8 cellular contexts compared by ENCODE assay signal in the genomic region with DNA sequence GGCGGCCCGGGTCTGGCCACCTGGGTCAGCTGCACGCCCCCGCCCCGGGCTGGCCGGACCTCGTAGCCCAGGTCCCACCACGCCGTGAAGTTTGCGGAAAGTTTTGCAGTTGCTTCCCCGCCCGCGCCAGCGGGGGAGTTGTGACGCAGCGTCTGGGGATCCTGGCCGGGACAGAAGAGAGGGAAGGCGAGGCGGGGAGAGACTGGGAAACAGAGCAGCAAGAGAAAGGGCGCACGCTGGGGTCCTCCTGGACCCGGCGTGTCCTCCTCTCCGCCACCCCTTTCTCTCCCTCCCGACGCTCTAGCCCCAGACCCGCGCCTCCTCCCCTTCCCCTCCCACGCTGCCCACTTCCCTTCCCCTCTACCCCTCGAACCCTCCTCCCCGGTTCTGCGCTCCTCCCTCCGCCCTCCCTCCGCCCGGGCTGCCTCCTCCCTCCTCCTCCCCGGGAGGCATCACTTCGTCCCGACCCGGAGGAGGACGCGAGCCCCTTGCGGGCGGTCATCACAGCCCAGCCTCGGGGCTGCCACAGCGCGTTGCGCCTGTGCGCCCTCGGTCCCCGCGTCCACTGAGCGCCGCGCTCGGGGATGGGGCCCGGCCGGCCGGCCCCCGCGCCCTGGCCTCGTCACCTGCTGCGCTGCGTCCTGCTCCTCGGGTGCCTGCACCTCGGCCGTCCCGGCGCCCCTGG. TPM values are rescaled to one million over a fixed set of nuclear protein-coding genes. Genes with fewer than 3 reads are reported as not detected.
A peak's percentile ranks its signal among the peaks of the same experiment; 100 is the strongest.
DNase-seq lines count a peak whose midpoint lies in the region; ATAC-seq and TF ChIP-seq lines count a peak whose summit lies in the region.

A gene with protein sequence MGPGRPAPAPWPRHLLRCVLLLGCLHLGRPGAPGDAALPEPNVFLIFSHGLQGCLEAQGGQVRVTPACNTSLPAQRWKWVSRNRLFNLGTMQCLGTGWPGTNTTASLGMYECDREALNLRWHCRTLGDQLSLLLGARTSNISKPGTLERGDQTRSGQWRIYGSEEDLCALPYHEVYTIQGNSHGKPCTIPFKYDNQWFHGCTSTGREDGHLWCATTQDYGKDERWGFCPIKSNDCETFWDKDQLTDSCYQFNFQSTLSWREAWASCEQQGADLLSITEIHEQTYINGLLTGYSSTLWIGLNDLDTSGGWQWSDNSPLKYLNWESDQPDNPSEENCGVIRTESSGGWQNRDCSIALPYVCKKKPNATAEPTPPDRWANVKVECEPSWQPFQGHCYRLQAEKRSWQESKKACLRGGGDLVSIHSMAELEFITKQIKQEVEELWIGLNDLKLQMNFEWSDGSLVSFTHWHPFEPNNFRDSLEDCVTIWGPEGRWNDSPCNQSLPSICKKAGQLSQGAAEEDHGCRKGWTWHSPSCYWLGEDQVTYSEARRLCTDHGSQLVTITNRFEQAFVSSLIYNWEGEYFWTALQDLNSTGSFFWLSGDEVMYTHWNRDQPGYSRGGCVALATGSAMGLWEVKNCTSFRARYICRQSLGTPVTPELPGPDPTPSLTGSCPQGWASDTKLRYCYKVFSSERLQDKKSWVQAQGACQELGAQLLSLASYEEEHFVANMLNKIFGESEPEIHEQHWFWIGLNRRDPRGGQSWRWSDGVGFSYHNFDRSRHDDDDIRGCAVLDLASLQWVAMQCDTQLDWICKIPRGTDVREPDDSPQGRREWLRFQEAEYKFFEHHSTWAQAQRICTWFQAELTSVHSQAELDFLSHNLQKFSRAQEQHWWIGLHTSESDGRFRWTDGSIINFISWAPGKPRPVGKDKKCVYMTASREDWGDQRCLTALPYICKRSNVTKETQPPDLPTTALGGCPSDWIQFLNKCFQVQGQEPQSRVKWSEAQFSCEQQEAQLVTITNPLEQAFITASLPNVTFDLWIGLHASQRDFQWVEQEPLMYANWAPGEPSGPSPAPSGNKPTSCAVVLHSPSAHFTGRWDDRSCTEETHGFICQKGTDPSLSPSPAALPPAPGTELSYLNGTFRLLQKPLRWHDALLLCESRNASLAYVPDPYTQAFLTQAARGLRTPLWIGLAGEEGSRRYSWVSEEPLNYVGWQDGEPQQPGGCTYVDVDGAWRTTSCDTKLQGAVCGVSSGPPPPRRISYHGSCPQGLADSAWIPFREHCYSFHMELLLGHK (N-terminal part only) (plus strand): TSS at position 452 of the 685 bp plus-strand sequence. CDS start 133 bp downstream, at position 585.

- POLR2A ChIA-PET in activated CD4-positive, alpha-beta T cell treated with anti-CD3 and anti-CD28 coated beads for 36 hours (lab: Charles Lee): no interaction called here

- H3K9me3 Mint-ChIP-seq in activated CD4-positive, alpha-beta T cell treated with anti-CD3 and anti-CD28 coated beads for 36 hours (ENCODE audit: low read depth): no peaks in the 10 kb centered on the region
- no peaks in the 10 kb centered on the region for H3K9me3 Mint-ChIP-seq in progenitor cell of endocrine pancreas (ENCODE audit: low read depth)

- H2AFZ ChIP-seq in OCI-LY1 (ENCODE audit: low read length): no peak within 1 kb of the TSS

- H3K79me2 ChIP-seq in OCI-LY1 (ENCODE audit: insufficient read depth, low read length): no peaks in the 10 kb centered on the region

- no peak within 1 kb of the TSS for H3K9ac ChIP-seq in OCI-LY1 (ENCODE audit: low read length)

- H3K36me3 ChIP-seq in OCI-LY1 (ENCODE audit: insufficient read depth, low read length): no peaks in the 10 kb centered on the region; the same call in 1 of the 2 replicates

- peak within 1 kb of the TSS; percentile 23; the same call in 1 of the 2 replicates for H3K4me2 ChIP-seq in OCI-LY1 (ENCODE audit: low read length)

- H3K27me3 ChIP-seq in OCI-LY1 (ENCODE audit: insufficient read depth, low read length): no peaks in the 10 kb centered on the region; the same call in 1 of the 2 replicates

- H3K4me1 ChIP-seq in OCI-LY1 (ENCODE audit: insufficient read depth, low read length, severe bottlenecking): no peaks in the 10 kb centered on the region

- peak within 1 kb of the TSS; percentile 87 for H3K27ac Mint-ChIP-seq in activated CD4-positive, alpha-beta T cell treated with anti-CD3 and anti-CD28 coated beads for 36 hours
- H3K27ac Mint-ChIP-seq in progenitor cell of endocrine pancreas: peak within 1 kb of the TSS; percentile 38

- 0 to 1% (median 1%) methylated on average over 46 to 68 of the region's 68 CpGs for WGBS in adipose tissue, 3 donors

- H3K4me3 ChIP-seq in OCI-LY1 (ENCODE audit: low read depth, low read length, poor library complexity, severe bottlenecking): no peak within 1 kb of the TSS

- peak within 1 kb of the TSS; percentile 80 for H3K4me3 Mint-ChIP-seq in activated CD4-positive, alpha-beta T cell treated with anti-CD3 and anti-CD28 coated beads for 36 hours
- H3K4me3 Mint-ChIP-seq in progenitor cell of endocrine pancreas (ENCODE audit: low read depth): peak within 1 kb of the TSS; percentile 72

- H3K27ac ChIP-seq in OCI-LY1 (ENCODE audit: low read depth, low read length, poor library complexity, severe bottlenecking): no peak within 1 kb of the TSS
- peak within 1 kb of the TSS; percentile 72 for H3K27ac ChIP-seq in adipose tissue (ENCODE audit: low read depth, low read length)

- peaks cover 17% of the 10 kb centered on the region for H3K27me3 Mint-ChIP-seq in activated CD4-positive, alpha-beta T cell treated with anti-CD3 and anti-CD28 coated beads for 36 hours
- peaks cover 51% of the 10 kb centered on the region for H3K27me3 Mint-ChIP-seq in progenitor cell of endocrine pancreas

- H3K36me3 Mint-ChIP-seq in activated CD4-positive, alpha-beta T cell treated with anti-CD3 and anti-CD28 coated beads for 36 hours (ENCODE audit: low read depth): no peaks in the 10 kb centered on the region
- peaks cover 5% of the 10 kb centered on the region for H3K36me3 Mint-ChIP-seq in progenitor cell of endocrine pancreas (ENCODE audit: insufficient read depth)

- no peaks in the 10 kb centered on the region for H3K9me3 ChIP-seq in OCI-LY1 (ENCODE audit: low read length)

- H3K9me2 ChIP-seq in OCI-LY1 (ENCODE audit: low read depth, low read length): no peaks in the 10 kb centered on the region

- TF ChIP-seq CTCF in OCI-LY1 (IDR thresholded peaks at IDR 0.05; ENCODE audit: low read length): no peak
- TF ChIP-seq CTCF in progenitor cell of endocrine pancreas (IDR thresholded peaks at IDR 0.05; ENCODE audit: unreplicated experiment): peak; percentile 19

- CTCF ChIA-PET in activated CD4-positive, alpha-beta T cell treated with anti-CD3 and anti-CD28 coated beads for 36 hours (lab: Charles Lee): no interaction called here

- peak; percentile 64 for ATAC-seq in activated CD4-positive, alpha-beta T cell treated with anti-CD3 and anti-CD28 coated beads for 36 hours
- peak; percentile 75 for ATAC-seq in left ventricle myocardium superior
- ATAC-seq in GM18907 (IDR thresholded peaks at IDR 0.05; ENCODE audit: unreplicated experiment): no peak
- ATAC-seq in HG03342 (IDR thresholded peaks at IDR 0.05; ENCODE audit: unreplicated experiment): no peak

- H3K4me1 Mint-ChIP-seq in activated CD4-positive, alpha-beta T cell treated with anti-CD3 and anti-CD28 coated beads for 36 hours: peaks cover 26% of the 10 kb centered on the region
- H3K4me1 Mint-ChIP-seq in progenitor cell of endocrine pancreas (ENCODE audit: low read depth): peaks cover 5% of the 10 kb centered on the region

- no peaks in the 10 kb centered on the region for H3F3A ChIP-seq in OCI-LY1 (ENCODE audit: insufficient read depth, low read length)

- intact Hi-C loops in activated CD4-positive, alpha-beta T cell treated with anti-CD3 and anti-CD28 coated beads for 36 hours (cut with DNase I, micrococcal nuclease): no loop called here
- intact Hi-C loops in left ventricle myocardium superior (cut with micrococcal nuclease): no loop called here

- H4K20me1 ChIP-seq in OCI-LY1 (ENCODE audit: insufficient read depth, low read length): no peaks in the 10 kb centered on the region

- DNase-seq in activated CD4-positive, alpha-beta T cell treated with anti-CD3 and anti-CD28 coated beads for 36 hours: peak; percentile 71
- no peak for DNase-seq in activated CD4-positive, alpha-beta T cell treated with anti-CD3 and anti-CD28 coated beads for 1 hour
- peak; percentile 81 for DNase-seq in left ventricle myocardium superior
- peak; percentile 39 for DNase-seq in progenitor cell of endocrine pancreas (ENCODE audit: low spot score, unreplicated experiment)

RNA-seq across cellular contexts. Expression of the gene that starts here (rescaled TPM):
- total RNA-seq in activated CD4-positive, alpha-beta T cell treated with anti-CD3 and anti-CD28 coated beads for 36 hours: 10 to 100 TPM; 10.5 to 11.3 TPM
- polyA plus RNA-seq in adipose tissue: 10 to 100 TPM in 2 of 3 donors, 1 to 10 TPM in 1; 4.1 to 52.2 (median 14.5) TPM
- total RNA-seq in left ventricle myocardium superior (18.1 TPM), progenitor cell of endocrine pancreas (4.9 and 6.3 TPM in 2 replicates)

Comparison
In these comparisons a context has a peak if more than half of its experiments do, and no peak if none do; other contexts are left out.
1. ATAC-seq: peak in activated CD4-positive, alpha-beta T cell treated with anti-CD3 and anti-CD28 coated beads for 36 hours (single experiment) and left ventricle myocardium superior (single experiment); none in GM18907 (single experiment) and HG03342 (single experiment).